Comparison of ENCODE assay signal across 3 cellular contexts in genomic region chr11:94627003-94627560, GRCh38.
A peak's percentile ranks its signal among the peaks of the same experiment; 100 is the strongest.
TF ChIP-seq lines count a peak whose summit lies in the region.

No MANE protein-coding gene starts in this region.

TF ChIP-seq in HEK293, 187 proteins besides CTCF, POLR2A, EP300 and RAD21:
- peak; percentile 89 for TF ChIP-seq ZNF707 (tag by site-specific recombination; IDR thresholded peaks at IDR 0.05)

TF ChIP-seq in K562, 482 proteins besides CTCF, POLR2A, EP300 and RAD21:
- TF ChIP-seq, protein P1, sequence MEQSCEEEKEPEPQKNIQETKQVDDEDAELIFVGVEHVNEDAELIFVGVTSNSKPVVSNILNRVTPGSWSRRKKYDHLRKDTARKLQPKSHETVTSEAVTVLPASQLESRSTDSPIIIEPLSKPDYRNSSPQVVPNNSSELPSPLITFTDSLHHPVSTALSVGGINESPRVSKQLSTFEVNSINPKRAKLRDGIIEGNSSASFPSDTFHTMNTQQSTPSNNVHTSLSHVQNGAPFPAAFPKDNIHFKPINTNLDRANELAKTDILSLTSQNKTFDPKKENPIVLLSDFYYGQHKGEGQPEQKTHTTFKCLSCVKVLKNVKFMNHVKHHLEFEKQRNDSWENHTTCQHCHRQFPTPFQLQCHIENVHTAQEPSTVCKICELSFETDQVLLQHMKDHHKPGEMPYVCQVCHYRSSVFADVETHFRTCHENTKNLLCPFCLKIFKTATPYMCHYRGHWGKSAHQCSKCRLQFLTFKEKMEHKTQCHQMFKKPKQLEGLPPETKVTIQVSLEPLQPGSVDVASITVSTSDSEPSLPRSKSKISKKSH (CRISPR knock-in tag; IDR thresholded peaks at IDR 0.05) = peak; percentile 51; the same call in 1 of the 2 replicates
- TF ChIP-seq TRIM28 (IDR thresholded peaks at IDR 0.05) (peak; percentile 83), CBX1 (IDR thresholded peaks at IDR 0.05; ENCODE audit: low read depth) (0 out of 2 replicates have a peak, but pooled peaks have one; percentile 53), ZNF707 (CRISPR knock-in tag; conservative IDR thresholded peaks at IDR 0.05) (peak; percentile 99), TRIM24 (IDR thresholded peaks at IDR 0.05) (peak in 1 of 2 experiments; percentile 55; a peak in 1 of 4 replicates), CBX3 (IDR thresholded peaks at IDR 0.05; ENCODE audit: borderline replicate concordance in 1 of 2, low read length in 2 of 2) (0 out of 3 replicates have a peak, but pooled peaks of 1 of the 2 experiments have one; percentile 21), ZNF280A (IDR thresholded peaks at IDR 0.05; ENCODE audit: low read depth, partially characterized antibody) (peak; percentile 73), ZNF431 (CRISPR knock-in tag; IDR thresholded peaks at IDR 0.05) (peak; percentile 98)

TF ChIP-seq in HepG2, 621 proteins besides CTCF, POLR2A, EP300 and RAD21:
- TF ChIP-seq ZNF431 (CRISPR knock-in tag; IDR thresholded peaks at IDR 0.05; ENCODE audit: borderline replicate concordance, low read depth) = peak; percentile 73; the same call in 1 of the 2 replicates
